ENCODE assay signal across 8 cellular contexts in genomic region chr15:79896131-79896633, GRCh38. TPM values are rescaled to one million over a fixed set of nuclear protein-coding genes. Genes with fewer than 3 reads are reported as not detected.
DNase-seq lines count a peak whose midpoint lies in the region; ATAC-seq and TF ChIP-seq lines count a peak whose summit lies in the region.

No MANE protein-coding gene starts in this region.

- H3K4me3 ChIP-seq in fibroblast of villous mesenchyme (ENCODE audit: low read depth, low read length) (peak overlapping the region; percentile 79), gastrocnemius medialis (peak overlapping the region; percentile 71 to 94 (median 84))

- H3K9me3 ChIP-seq in gastrocnemius medialis: no peaks in the 10 kb centered on the region

- intact Hi-C loops in gastrocnemius medialis (cut with DNase I; ENCODE audit: low total_unique reads): loop anchor here (1.0 to 5.0 kb wide), 5 partner anchors 27 to 277 kb away; partner anchors contain the start of genes FAH and ZFAND6

- H3K27me3 ChIP-seq in gastrocnemius medialis: no peaks in the 10 kb centered on the region

- H3K36me3 ChIP-seq in gastrocnemius medialis: no peaks in the 10 kb centered on the region

- DNase-seq in DMS79 treated with DMSO at 0.1 percent for 48 hours (lab: John Stamatoyannopoulos, UW): peak; percentile 59
- no peak for DNase-seq in DMS79 (lab: John Stamatoyannopoulos, UW)
- DNase-seq in fibroblast of villous mesenchyme (ENCODE audit: low read depth): no peak
- no peak for DNase-seq in gastrocnemius medialis
- DNase-seq in UCSD-AML1 (lab: John Stamatoyannopoulos, UW; ENCODE audit: unreplicated experiment): no peak
- DNase-seq in NCI-H1694 (lab: John Stamatoyannopoulos, UW): no peak

- peaks cover 5 to 10% of the 10 kb centered on the region in 2 donors for H3K4me1 ChIP-seq in gastrocnemius medialis

- in situ Hi-C loops in gastrocnemius medialis (cut with MboI; ENCODE audit: low sequenced_read_pairs in 4 of 4): loop anchor here in 1 of 4 donors (10.0 kb wide), 1 partner anchor 279 kb away; no protein-coding TSS in a partner anchor

- TF ChIP-seq POLR2A in gastrocnemius medialis (IDR thresholded peaks at IDR 0.05): no peak

- no peak for TF ChIP-seq CTCF in VCaP (conservative IDR thresholded peaks at IDR 0.05)
- TF ChIP-seq CTCF in fibroblast of villous mesenchyme (IDR thresholded peaks at IDR 0.05; ENCODE audit: insufficient read depth, low read depth, low read length): no peak
- TF ChIP-seq CTCF in gastrocnemius medialis (IDR thresholded peaks at IDR 0.05 in 4 of 5, conservative IDR thresholded peaks at IDR 0.05 in 1 of 5): no peak

- H3K27ac ChIP-seq in VCaP (peak overlapping the region; percentile 99), gastrocnemius medialis (peak overlapping the region; percentile 85 to 92 (median 90))

- ATAC-seq in HG02571 (IDR thresholded peaks at IDR 0.05; ENCODE audit: unreplicated experiment): peak; percentile 29
- ATAC-seq in gastrocnemius medialis: peak; percentile 5 to 17

RNA-seq across cellular contexts. Expression of gene MTHFS, which starts 0.6 kb away (rescaled TPM):
- total RNA-seq in fibroblast of villous mesenchyme (9.5 and 9.7 TPM in 2 replicates), gastrocnemius medialis (10 to 100 TPM in 3 of 4 donors, 1 to 10 TPM in 1; 7.0 to 16.7 (median 14.6) TPM)
